Comparison of ENCODE assay signal across 1 cellular context in the genomic region with DNA sequence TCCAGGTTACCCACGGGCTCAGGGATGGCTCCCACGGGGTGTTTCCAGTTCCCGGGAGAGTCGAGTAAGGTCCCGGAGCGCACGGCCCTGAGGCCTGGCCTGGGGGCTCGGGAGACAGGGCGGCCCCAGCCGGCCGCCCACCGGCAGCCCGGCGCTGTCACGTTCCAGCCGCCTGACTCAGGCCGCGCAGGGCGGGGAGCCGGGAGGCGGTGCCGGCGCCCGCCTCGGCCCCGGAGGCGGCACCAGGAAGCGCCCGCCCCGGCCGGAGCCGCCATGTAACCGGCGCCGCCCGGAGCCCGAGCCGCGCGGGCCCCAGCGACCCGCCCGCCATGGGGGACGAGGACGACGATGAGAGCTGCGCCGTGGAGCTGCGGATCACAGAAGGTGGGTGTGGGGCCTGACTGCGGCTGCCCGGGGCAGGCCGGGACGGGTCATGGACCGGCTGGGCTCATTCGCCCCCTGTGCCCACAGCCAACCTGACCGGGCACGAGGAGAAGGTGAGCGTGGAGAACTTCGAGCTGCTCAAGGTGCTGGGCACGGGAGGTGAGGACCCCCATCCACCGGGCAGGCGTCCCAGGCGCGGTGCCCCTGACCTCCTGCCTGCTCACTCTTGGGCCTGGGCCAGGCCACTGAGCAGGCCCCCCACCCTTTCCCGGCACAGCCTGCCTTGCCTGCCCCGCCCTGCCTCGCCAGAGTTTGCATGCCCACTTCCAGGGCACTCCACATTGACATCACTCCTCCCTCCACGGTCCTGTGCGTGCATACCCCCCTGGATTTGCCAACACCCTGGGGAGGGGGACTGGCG.
A peak's percentile ranks its signal among the peaks of the same experiment; 100 is the strongest.
TF ChIP-seq lines count a peak whose summit lies in the region.

TSS of gene RPS6KA4 (plus strand) at position 256 of the 805 bp plus-strand sequence. CDS start at position 330, 74 bp downstream.

TF ChIP-seq in HepG2, 621 proteins besides CTCF, POLR2A, EP300 and RAD21 (continued from another document and continues in another):
- 0 out of 2 replicates have a peak, but pooled peaks have one; percentile 2 for TF ChIP-seq ARID4A (CRISPR knock-in tag; IDR thresholded peaks at IDR 0.05; ENCODE audit: borderline replicate concordance)
- 0 out of 2 replicates have a peak, but pooled peaks have one; percentile 54 for TF ChIP-seq SNAPC2 (CRISPR knock-in tag; IDR thresholded peaks at IDR 0.05)
- TF ChIP-seq TOE1 (CRISPR knock-in tag; IDR thresholded peaks at IDR 0.05): no peak
- peak; percentile 34; the same call in 1 of the 2 replicates for TF ChIP-seq ZNF724P (CRISPR knock-in tag; IDR thresholded peaks at IDR 0.05; ENCODE audit: borderline replicate concordance)
- peak; percentile 4 for TF ChIP-seq JARID2 (CRISPR knock-in tag; IDR thresholded peaks at IDR 0.05; ENCODE audit: insufficient replicate concordance)
- TF ChIP-seq ZSCAN21 (CRISPR knock-in tag; IDR thresholded peaks at IDR 0.05; ENCODE audit: borderline replicate concordance): peak; percentile 59; the same call in 1 of the 2 replicates
- TF ChIP-seq SIN3A (IDR thresholded peaks at IDR 0.05; ENCODE audit: borderline replicate concordance, low read depth, low read length): peak; percentile 60; the same call in 1 of the 2 replicates
- peak; percentile 50; the same call in 1 of the 2 replicates for TF ChIP-seq E2F2 (CRISPR knock-in tag; IDR thresholded peaks at IDR 0.05; ENCODE audit: borderline replicate concordance)
- TF ChIP-seq ZGPAT (CRISPR knock-in tag; IDR thresholded peaks at IDR 0.05): peak; percentile 32; the same call in 1 of the 2 replicates
- peak; percentile 20; the same call in 1 of the 2 replicates for TF ChIP-seq KLF12 (CRISPR knock-in tag; IDR thresholded peaks at IDR 0.05; ENCODE audit: borderline replicate concordance)
- no peak for TF ChIP-seq SMARCC2 (IDR thresholded peaks at IDR 0.05)
- TF ChIP-seq MATR3 (CRISPR knock-in tag; IDR thresholded peaks at IDR 0.05): 0 out of 2 replicates have a peak, but pooled peaks have one; percentile 27
- TF ChIP-seq, protein P1, sequence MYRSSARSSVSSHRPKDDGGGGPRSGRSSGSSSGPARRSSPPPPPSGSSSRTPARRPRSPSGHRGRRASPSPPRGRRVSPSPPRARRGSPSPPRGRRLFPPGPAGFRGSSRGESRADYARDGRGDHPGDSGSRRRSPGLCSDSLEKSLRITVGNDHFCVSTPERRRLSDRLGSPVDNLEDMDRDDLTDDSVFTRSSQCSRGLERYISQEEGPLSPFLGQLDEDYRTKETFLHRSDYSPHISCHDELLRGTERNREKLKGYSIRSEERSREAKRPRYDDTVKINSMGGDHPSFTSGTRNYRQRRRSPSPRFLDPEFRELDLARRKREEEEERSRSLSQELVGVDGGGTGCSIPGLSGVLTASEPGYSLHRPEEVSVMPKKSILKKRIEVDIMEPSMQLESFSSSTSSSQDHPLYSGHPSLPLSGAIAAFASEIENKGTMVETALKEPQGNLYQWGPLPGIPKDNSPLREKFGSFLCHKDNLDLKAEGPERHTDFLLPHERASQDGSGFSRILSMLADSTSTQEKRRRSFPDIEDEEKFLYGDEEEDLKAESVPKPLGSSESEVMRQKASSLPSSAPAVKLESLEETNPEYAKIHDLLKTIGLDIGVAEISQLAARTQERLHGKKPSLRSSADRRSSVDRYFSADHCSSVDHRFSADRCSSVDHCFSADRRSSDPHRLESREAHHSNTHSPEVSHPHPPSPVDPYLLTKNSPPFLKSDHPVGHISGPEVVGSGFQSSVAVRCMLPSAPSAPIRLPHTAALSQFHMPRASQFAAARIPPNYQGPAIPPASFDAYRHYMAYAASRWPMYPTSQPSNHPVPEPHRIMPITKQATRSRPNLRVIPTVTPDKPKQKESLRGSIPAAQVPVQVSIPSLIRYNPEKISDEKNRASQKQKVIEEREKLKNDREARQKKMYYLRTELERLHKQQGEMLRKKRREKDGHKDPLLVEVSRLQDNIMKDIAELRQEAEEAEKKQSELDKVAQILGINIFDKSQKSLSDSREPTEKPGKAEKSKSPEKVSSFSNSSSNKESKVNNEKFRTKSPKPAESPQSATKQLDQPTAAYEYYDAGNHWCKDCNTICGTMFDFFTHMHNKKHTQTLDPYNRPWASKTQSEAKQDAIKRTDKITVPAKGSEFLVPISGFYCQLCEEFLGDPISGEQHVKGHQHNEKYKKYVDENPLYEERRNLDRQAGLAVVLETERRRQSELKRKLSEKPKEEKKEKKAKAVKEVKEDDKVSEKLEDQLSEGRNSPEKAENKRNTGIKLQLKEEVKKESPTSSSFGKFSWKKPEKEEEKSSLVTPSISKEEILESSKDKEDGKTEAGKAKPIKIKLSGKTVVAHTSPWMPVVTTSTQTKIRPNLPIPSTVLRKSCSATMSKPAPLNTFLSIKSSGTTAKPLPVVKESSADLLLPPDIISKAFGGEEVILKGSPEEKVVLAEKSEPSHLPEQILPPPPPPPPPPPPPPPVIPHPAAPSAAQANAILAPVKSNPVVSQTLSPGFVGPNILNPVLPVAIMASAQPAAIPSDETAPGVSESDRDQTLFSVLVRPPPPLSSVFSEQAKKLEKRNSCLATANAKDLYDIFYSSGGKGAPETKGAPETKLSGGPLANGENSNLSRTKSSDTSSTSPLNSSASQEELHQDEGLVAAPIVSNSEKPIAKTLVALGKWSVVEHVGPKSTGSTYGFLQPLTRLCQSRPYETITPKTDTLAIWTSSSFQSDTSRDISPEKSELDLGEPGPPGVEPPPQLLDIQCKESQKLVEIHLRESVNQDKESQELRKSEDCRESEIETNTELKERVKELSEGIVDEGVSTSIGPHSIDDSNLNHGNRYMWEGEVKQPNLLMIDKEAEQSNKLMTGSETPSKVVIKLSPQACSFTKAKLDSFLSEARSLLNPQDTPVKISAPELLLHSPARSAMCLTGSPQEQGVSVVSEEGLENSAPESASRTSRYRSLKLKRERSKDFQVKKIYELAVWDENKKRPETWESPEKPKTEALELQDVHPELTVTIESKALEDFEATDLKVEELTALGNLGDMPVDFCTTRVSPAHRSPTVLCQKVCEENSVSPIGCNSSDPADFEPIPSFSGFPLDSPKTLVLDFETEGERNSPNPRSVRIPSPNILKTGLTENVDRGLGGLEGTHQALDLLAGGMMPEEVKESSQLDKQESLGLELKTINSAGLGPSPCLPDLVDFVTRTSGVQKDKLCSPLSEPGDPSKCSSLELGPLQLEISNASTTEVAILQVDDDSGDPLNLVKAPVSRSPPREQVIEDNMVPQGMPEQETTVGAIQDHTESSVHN (CRISPR knock-in tag; IDR thresholded peaks at IDR 0.05): no peak
- peak; percentile 20; the same call in 1 of the 2 replicates for TF ChIP-seq FOSL2 (CRISPR knock-in tag; IDR thresholded peaks at IDR 0.05)
- 0 out of 2 replicates have a peak, but pooled peaks have one; percentile 44 for TF ChIP-seq PHF20 (CRISPR knock-in tag; IDR thresholded peaks at IDR 0.05)
- TF ChIP-seq EZH2 (conservative IDR thresholded peaks at IDR 0.05; ENCODE audit: low read depth, low read length): no peak
- peak; percentile 16; the same call in 1 of the 2 replicates for TF ChIP-seq HNF4A (CRISPR knock-in tag; IDR thresholded peaks at IDR 0.05)
- TF ChIP-seq KDM5B (CRISPR knock-in tag; IDR thresholded peaks at IDR 0.05; ENCODE audit: borderline replicate concordance): 0 out of 2 replicates have a peak, but pooled peaks have one; percentile 49
- TF ChIP-seq, protein P2, sequence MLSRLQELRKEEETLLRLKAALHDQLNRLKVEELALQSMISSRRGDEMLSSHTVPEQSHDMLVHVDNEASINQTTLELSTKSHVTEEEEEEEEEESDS (CRISPR knock-in tag; IDR thresholded peaks at IDR 0.05; ENCODE audit: borderline replicate concordance): 0 out of 2 replicates have a peak, but pooled peaks have one; percentile 41
- TF ChIP-seq, protein P3, sequence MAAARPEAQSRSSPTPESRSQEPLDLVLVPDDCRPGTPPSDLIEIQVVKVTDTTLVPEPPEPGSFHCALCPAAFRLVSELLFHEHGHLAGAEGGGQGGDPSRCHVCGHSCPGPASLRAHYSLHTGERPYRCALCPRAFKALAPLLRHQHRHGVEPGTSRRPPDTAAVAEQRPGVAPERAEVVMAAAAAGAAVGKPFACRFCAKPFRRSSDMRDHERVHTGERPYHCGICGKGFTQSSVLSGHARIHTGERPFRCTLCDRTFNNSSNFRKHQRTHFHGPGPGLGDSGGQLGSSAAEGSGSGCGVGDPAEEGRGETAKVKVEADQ (CRISPR knock-in tag; IDR thresholded peaks at IDR 0.05; ENCODE audit: borderline replicate concordance): peak; percentile 54; the same call in 1 of the 2 replicates
- 0 out of 2 replicates have a peak, but pooled peaks have one; percentile 68 for TF ChIP-seq ZNF550 (CRISPR knock-in tag; IDR thresholded peaks at IDR 0.05; ENCODE audit: borderline replicate concordance)
- TF ChIP-seq, protein P4, sequence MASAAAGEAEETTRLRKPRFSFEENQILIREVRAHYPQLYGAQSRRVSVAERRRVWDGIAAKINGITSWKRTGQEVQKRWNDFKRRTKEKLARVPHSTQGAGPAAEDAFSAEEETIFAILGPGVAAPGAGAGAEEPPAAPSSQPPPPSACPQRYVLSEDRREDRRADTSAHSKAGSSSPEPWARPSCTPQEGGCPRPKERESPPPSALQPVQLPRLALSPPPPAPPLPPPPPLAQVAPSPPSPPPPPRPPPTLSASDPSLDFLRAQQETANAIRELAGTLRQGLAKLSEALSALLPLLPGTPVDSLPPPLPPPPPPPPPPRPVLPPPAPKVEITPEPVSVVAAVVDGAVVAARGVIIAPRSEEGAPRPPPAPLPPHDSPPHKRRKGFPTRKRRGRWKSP (CRISPR knock-in tag; IDR thresholded peaks at IDR 0.05): no peak; the same call in 1 of the 2 replicates
- TF ChIP-seq PATZ1 (CRISPR knock-in tag; IDR thresholded peaks at IDR 0.05): peak; percentile 2
- TF ChIP-seq KLF9 (CRISPR knock-in tag; IDR thresholded peaks at IDR 0.05; ENCODE audit: low read depth): no peak
- no peak for TF ChIP-seq TCF12 (IDR thresholded peaks at IDR 0.05)
- TF ChIP-seq TCF12 (CRISPR knock-in tag; IDR thresholded peaks at IDR 0.05): no peak
- TF ChIP-seq SNAI1 (CRISPR knock-in tag; IDR thresholded peaks at IDR 0.05; ENCODE audit: borderline replicate concordance): no peak
- TF ChIP-seq ZNF768 (CRISPR knock-in tag; IDR thresholded peaks at IDR 0.05): peak; percentile 40; the same call in 1 of the 2 replicates
- peak; percentile 53; the same call in 1 of the 3 replicates for TF ChIP-seq MXI1 (IDR thresholded peaks at IDR 0.05; ENCODE audit: borderline replicate concordance, low read depth, low read length)
- no peak for TF ChIP-seq ZNF562 (CRISPR knock-in tag; IDR thresholded peaks at IDR 0.05; ENCODE audit: borderline replicate concordance)
- peak; percentile 63; the same call in 1 of the 2 replicates for TF ChIP-seq ZNF619 (CRISPR knock-in tag; IDR thresholded peaks at IDR 0.05)
- TF ChIP-seq ELF3 (CRISPR knock-in tag; IDR thresholded peaks at IDR 0.05): peak; percentile 37; the same call in 1 of the 2 replicates
